Comparison of ENCODE assay signal across 1 cellular context in genomic region chr15:78147566-78147965, GRCh38.
TF ChIP-seq lines count a peak whose summit lies in the region.

No MANE protein-coding gene starts in this region.

TF ChIP-seq in GM23338, 12 proteins besides CTCF, POLR2A, EP300 and RAD21 (continued from another document):
- no peak for TF ChIP-seq ZNF462 (CRISPR knock-in tag; IDR thresholded peaks at IDR 0.05)
- no peak for TF ChIP-seq REST (IDR thresholded peaks at IDR 0.05; ENCODE audit: unreplicated experiment)
- TF ChIP-seq NANOG (IDR thresholded peaks at IDR 0.05; ENCODE audit: borderline replicate concordance) = no peak
- no peak for TF ChIP-seq CREB1 (CRISPR knock-in tag; IDR thresholded peaks at IDR 0.05; ENCODE audit: low read depth)
- no peak for TF ChIP-seq ZNF331 (CRISPR knock-in tag; IDR thresholded peaks at IDR 0.05; ENCODE audit: low read depth)
- no peak for TF ChIP-seq EZH2phosphoT487 (IDR thresholded peaks at IDR 0.05; ENCODE audit: unreplicated experiment)
- no peak for TF ChIP-seq JUNB (IDR thresholded peaks at IDR 0.05; ENCODE audit: unreplicated experiment)
- no peak for TF ChIP-seq POLR2AphosphoS5 (IDR thresholded peaks at IDR 0.05; ENCODE audit: low read depth)
- TF ChIP-seq STAT1 (IDR thresholded peaks at IDR 0.05; ENCODE audit: unreplicated experiment) = no peak
TF ChIP-seq in GM23338: peak in this region for 0.
